Comparison of ENCODE assay signal across 28 cellular contexts in genomic region chr13:92827503-92827902, GRCh38.
"Had no signal": no experiment of that assay in that cellular context is flagged by ENCODE, and none has a peak within 500 bp of the region (broad histone marks: within the 10 kb centered on the region; RNA-seq: fewer than 3 reads in every experiment).

No MANE protein-coding gene starts in this region.

- ATAC-seq: activated CD4-positive, CD25-positive, alpha-beta regulatory T cell treated with anti-CD3 and anti-CD28 coated beads, Interleukin-2, amount 50 U/mL, for 24 hours; pancreas; stimulated activated naive B cell treated with anti-CD40 and anti-IgM and Interleukin-4, amounts not matched to agents 10 μg/mL and 1 μg/mL and 100 μg/mL, for 72 hours had no signal

- H3K36me3 ChIP-seq: ascending aorta, esophagus muscularis mucosa, left ventricle myocardium inferior, pancreas, prostate gland, transverse colon, WERI-Rb-1 had no signal

- H3K4me3 Mint-ChIP-seq: activated CD4-positive, alpha-beta memory T cell treated with anti-CD3 and anti-CD28 coated beads for 36 hours; activated CD4-positive, alpha-beta T cell treated with anti-CD3 and anti-CD28 coated beads, Interleukin-2, amount 10 ng/mL, durations not matched to agents 24 days and 14 days; activated naive CD4-positive, alpha-beta T cell treated with anti-CD3 and anti-CD28 coated beads, Interleukin-2, amount 10 ng/mL, durations not matched to agents 7 days and 5 days; activated naive CD8-positive, alpha-beta T cell treated with anti-CD3 and anti-CD28 coated beads, Interleukin-2, amount 10 ng/mL, durations not matched to agents 7 days and 5 days; brain; endodermal cell; mesothelial cell of epicardium; naive B cell; stimulated activated naive B cell treated with anti-CD40 and anti-IgM and Interleukin-4, amounts not matched to agents 10 μg/mL and 1 μg/mL and 100 μg/mL, for 72 hours; T-helper 1 cell treated with Interleukin-12 subunit alpha and Interleukin-12 subunit beta and Interleukin-4 antibody, amounts not matched to agents 30 μg/mL and 1 μg/mL, for 36 hours had no signal

- H3K27me3 ChIP-seq: ascending aorta, esophagus muscularis mucosa, pancreas, transverse colon had no signal

- H3K9me3 Mint-ChIP-seq: activated CD4-positive, alpha-beta T cell treated with anti-CD3 and anti-CD28 coated beads, Interleukin-2, amount 10 ng/mL, durations not matched to agents 24 days and 14 days; activated naive CD4-positive, alpha-beta T cell treated with anti-CD3 and anti-CD28 coated beads, Interleukin-2, amount 10 ng/mL, durations not matched to agents 7 days and 5 days; activated naive CD8-positive, alpha-beta T cell treated with anti-CD3 and anti-CD28 coated beads, Interleukin-2, amount 10 ng/mL, durations not matched to agents 7 days and 5 days; brain; endodermal cell had no signal

- H3K9me3 ChIP-seq: ascending aorta, esophagus muscularis mucosa, left ventricle myocardium inferior, pancreas, prostate gland, transverse colon had no signal

- H3K27ac Mint-ChIP-seq: activated CD4-positive, alpha-beta memory T cell treated with anti-CD3 and anti-CD28 coated beads for 36 hours; activated CD4-positive, alpha-beta T cell treated with anti-CD3 and anti-CD28 coated beads, Interleukin-2, amount 10 ng/mL, durations not matched to agents 24 days and 14 days; activated naive CD4-positive, alpha-beta T cell treated with anti-CD3 and anti-CD28 coated beads, Interleukin-2, amount 10 ng/mL, durations not matched to agents 7 days and 5 days; activated naive CD8-positive, alpha-beta T cell treated with anti-CD3 and anti-CD28 coated beads, Interleukin-2, amount 10 ng/mL, durations not matched to agents 7 days and 5 days; brain; endodermal cell; mesothelial cell of epicardium; naive B cell; stimulated activated naive B cell treated with anti-CD40 and anti-IgM and Interleukin-4, amounts not matched to agents 10 μg/mL and 1 μg/mL and 100 μg/mL, for 72 hours; T-helper 1 cell treated with Interleukin-12 subunit alpha and Interleukin-12 subunit beta and Interleukin-4 antibody, amounts not matched to agents 30 μg/mL and 1 μg/mL, for 36 hours had no signal

- H3K4me1 ChIP-seq: esophagus muscularis mucosa, left ventricle myocardium inferior, prostate gland, transverse colon had no signal

- H3K36me3 Mint-ChIP-seq: activated CD4-positive, alpha-beta memory T cell treated with anti-CD3 and anti-CD28 coated beads for 36 hours; activated naive CD4-positive, alpha-beta T cell treated with anti-CD3 and anti-CD28 coated beads, Interleukin-2, amount 10 ng/mL, durations not matched to agents 7 days and 5 days; activated naive CD8-positive, alpha-beta T cell treated with anti-CD3 and anti-CD28 coated beads, Interleukin-2, amount 10 ng/mL, durations not matched to agents 7 days and 5 days; brain; mesothelial cell of epicardium; naive B cell; stimulated activated naive B cell treated with anti-CD40 and anti-IgM and Interleukin-4, amounts not matched to agents 10 μg/mL and 1 μg/mL and 100 μg/mL, for 72 hours had no signal

- DNase-seq: activated CD4-positive, alpha-beta memory T cell treated with anti-CD3 and anti-CD28 coated beads for 36 hours; activated CD4-positive, alpha-beta T cell treated with anti-CD3 and anti-CD28 coated beads, Interleukin-2, amount 10 ng/mL, durations not matched to agents 24 days and 14 days; activated CD8-positive, alpha-beta memory T cell treated with anti-CD3 and anti-CD28 coated beads, Interleukin-2, amount 50 U/mL, for 4 hours; activated gamma-delta T cell; activated naive CD4-positive, alpha-beta T cell treated with anti-CD3 and anti-CD28 coated beads, Interleukin-2, amount 10 ng/mL, durations not matched to agents 7 days and 5 days; activated naive CD8-positive, alpha-beta T cell treated with anti-CD3 and anti-CD28 coated beads, Interleukin-2, amount 10 ng/mL, durations not matched to agents 7 days and 5 days; activated T-cell treated with anti-CD3 and anti-CD28 coated beads, Interleukin-2, amount 50 U/mL, for 1 hour; caudate nucleus; endodermal cell; islet precursor cell; left ventricle myocardium inferior; naive B cell; nucleus accumbens; pancreas; retina; stimulated activated CD4-positive, alpha-beta T cell treated with anti-CD3 and anti-CD28 coated beads, Interleukin-15, amount 100 ng/mL, for 24 hours; stimulated activated CD4-positive, alpha-beta T cell treated with anti-CD3 and anti-CD28 coated beads, Interleukin-2, amount 100 ng/mL, for 24 hours; stimulated activated naive B cell treated with anti-CD40 and anti-IgM and Interleukin-4, amounts not matched to agents 10 μg/mL and 1 μg/mL and 100 μg/mL, for 72 hours; T-helper 9 cell; transverse colon; WERI-Rb-1 had no signal

- H3K4me3 ChIP-seq: ascending aorta, esophagus muscularis mucosa, left ventricle myocardium inferior, pancreas, prostate gland, transverse colon had no signal

- H3K27me3 Mint-ChIP-seq: activated CD4-positive, alpha-beta memory T cell treated with anti-CD3 and anti-CD28 coated beads for 36 hours; activated CD4-positive, alpha-beta T cell treated with anti-CD3 and anti-CD28 coated beads, Interleukin-2, amount 10 ng/mL, durations not matched to agents 24 days and 14 days; activated naive CD4-positive, alpha-beta T cell treated with anti-CD3 and anti-CD28 coated beads, Interleukin-2, amount 10 ng/mL, durations not matched to agents 7 days and 5 days; activated naive CD8-positive, alpha-beta T cell treated with anti-CD3 and anti-CD28 coated beads, Interleukin-2, amount 10 ng/mL, durations not matched to agents 7 days and 5 days; brain; naive B cell; stimulated activated naive B cell treated with anti-CD40 and anti-IgM and Interleukin-4, amounts not matched to agents 10 μg/mL and 1 μg/mL and 100 μg/mL, for 72 hours had no signal

- H3K4me1 Mint-ChIP-seq: activated CD4-positive, alpha-beta T cell treated with anti-CD3 and anti-CD28 coated beads, Interleukin-2, amount 10 ng/mL, durations not matched to agents 24 days and 14 days; activated naive CD4-positive, alpha-beta T cell treated with anti-CD3 and anti-CD28 coated beads, Interleukin-2, amount 10 ng/mL, durations not matched to agents 7 days and 5 days; activated naive CD8-positive, alpha-beta T cell treated with anti-CD3 and anti-CD28 coated beads, Interleukin-2, amount 10 ng/mL, durations not matched to agents 7 days and 5 days; brain; endodermal cell; naive B cell; stimulated activated naive B cell treated with anti-CD40 and anti-IgM and Interleukin-4, amounts not matched to agents 10 μg/mL and 1 μg/mL and 100 μg/mL, for 72 hours had no signal

- H3K27ac ChIP-seq: ascending aorta, esophagus muscularis mucosa, left ventricle myocardium inferior, pancreas, prostate gland, transverse colon, WERI-Rb-1 had no signal
